ENCODE assay signal across 36 cellular contexts in the genomic region with DNA sequence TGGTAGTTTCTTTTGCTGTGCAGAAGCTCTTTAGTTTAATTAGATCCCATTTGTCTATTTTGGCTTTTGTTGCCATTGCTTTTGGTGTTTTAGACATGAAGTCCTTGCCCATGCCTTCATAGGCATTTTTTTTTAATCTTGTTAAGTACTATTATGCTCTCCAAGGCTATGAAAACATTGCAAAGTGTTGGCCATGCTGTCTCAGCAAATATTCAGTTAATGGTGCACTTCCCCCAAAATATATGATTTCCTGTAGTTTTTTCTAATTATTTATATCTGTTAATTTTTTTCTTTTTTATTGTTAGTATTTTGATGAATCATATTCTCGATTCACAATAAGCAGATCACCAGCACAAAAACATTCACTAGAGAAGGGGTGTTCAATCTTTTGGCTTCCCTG.
"Had no signal": no experiment of that assay in that cellular context is flagged by ENCODE, and none has a peak within 500 bp of the region (broad histone marks: within the 10 kb centered on the region; RNA-seq: fewer than 3 reads in every experiment).

No MANE protein-coding gene starts in this region.

- H3K4me3 ChIP-seq: MG63 had no signal

- H3K27me3 ChIP-seq: MG63 had no signal

- H3K36me3 ChIP-seq: MG63 had no signal

- DNase-seq: Karpas-422, Kasumi-1, MG63, MM.1S, MV-4-11, NCI-H1048, NCI-H1092, NCI-H1092 treated with DMSO at 0.1 percent for 48 hours, NCI-H1105, NCI-H1105 treated with DMSO at 0.1 percent for 48 hours, NCI-H1417, NCI-H1417 treated with DMSO at 0.1 percent for 48 hours, NCI-H1436, NCI-H1436 treated with DMSO at 0.1 percent for 48 hours, NCI-H146, NCI-H1694, NCI-H1694 treated with DMSO at 0.1 percent for 48 hours, NCI-H187, NCI-H187 treated with DMSO at 0.1 percent for 48 hours, NCI-H1930, NCI-H2029, NCI-H2029 treated with DMSO at 0.1 percent for 48 hours, NCI-H2081, NCI-H2081 treated with DMSO at 0.1 percent for 48 hours, NCI-H2107, NCI-H2171, NCI-H2171 treated with DMSO at 0.1 percent for 48 hours, NCI-H2227 treated with DMSO at 0.1 percent for 48 hours, NCI-H226, NCI-H345, NCI-H446, NCI-H446 treated with DMSO at 0.1 percent for 48 hours, NCI-H510A, NCI-H510A treated with DMSO at 0.1 percent for 48 hours, NCI-H524, NCI-H524 treated with DMSO at 0.1 percent for 48 hours had no signal

- H3K9me3 ChIP-seq: MG63 had no signal
